1 cellular context compared by ENCODE assay signal in genomic region chr2:219552382-219553167, GRCh38.
TF ChIP-seq lines count a peak whose summit lies in the region.

No MANE protein-coding gene starts in this region.

TF ChIP-seq in HEK293, 187 proteins besides CTCF, POLR2A, EP300 and RAD21 (continued from another document and continues in another):
- TF ChIP-seq ZNF311 (tag by site-specific recombination; IDR thresholded peaks at IDR 0.05; ENCODE audit: borderline replicate concordance) (no peak), ZNF837 (tag by site-specific recombination; IDR thresholded peaks at IDR 0.05) (no peak), HOXC10 (CRISPR knock-in tag; IDR thresholded peaks at IDR 0.05) (0 out of 2 replicates have a peak, but pooled peaks have one; percentile 70), REPIN1 (tag by site-specific recombination; IDR thresholded peaks at IDR 0.05; ENCODE audit: low read depth) (no peak), SALL2 (tag by site-specific recombination; IDR thresholded peaks at IDR 0.05; ENCODE audit: borderline replicate concordance) (no peak), GLIS2 (tag by site-specific recombination; IDR thresholded peaks at IDR 0.05) (no peak), ZSCAN5A (tag by site-specific recombination; IDR thresholded peaks at IDR 0.05) (no peak), ZBTB11 (tag by site-specific recombination; conservative IDR thresholded peaks at IDR 0.05; ENCODE audit: low read depth) (0 out of 2 replicates have a peak, but pooled peaks have one; percentile 1), ZNF518A (tag by site-specific recombination; conservative IDR thresholded peaks at IDR 0.05; ENCODE audit: low read depth) (no peak), ZNF121 (tag by site-specific recombination; IDR thresholded peaks at IDR 0.05) (no peak), ZFP69B (tag by site-specific recombination; IDR thresholded peaks at IDR 0.05) (no peak), ZSCAN4 (tag by site-specific recombination; IDR thresholded peaks at IDR 0.05) (no peak), ZNF629 (tag by site-specific recombination; IDR thresholded peaks at IDR 0.05) (no peak), ZNF239 (tag by site-specific recombination; IDR thresholded peaks at IDR 0.05) (no peak), GLIS1 (tag by site-specific recombination; IDR thresholded peaks at IDR 0.05) (0 out of 2 replicates have a peak, but pooled peaks have one; percentile 17), ZSCAN18 (tag by site-specific recombination; IDR thresholded peaks at IDR 0.05) (no peak), ZBTB6 (tag by site-specific recombination; IDR thresholded peaks at IDR 0.05) (no peak), SP7 (tag by site-specific recombination; IDR thresholded peaks at IDR 0.05) (peak; percentile 48; the same call in 1 of the 2 replicates), ZNF785 (tag by site-specific recombination; IDR thresholded peaks at IDR 0.05) (no peak), BCL11A (tag by site-specific recombination; IDR thresholded peaks at IDR 0.05; ENCODE audit: low read depth) (no peak), ZNF280D (tag by site-specific recombination; IDR thresholded peaks at IDR 0.05) (no peak), ZNF2 (tag by site-specific recombination; IDR thresholded peaks at IDR 0.05) (no peak), ZNF157 (tag by site-specific recombination; IDR thresholded peaks at IDR 0.05) (no peak), WT1 (tag by site-specific recombination; IDR thresholded peaks at IDR 0.05) (no peak), PATZ1 (tag by site-specific recombination; IDR thresholded peaks at IDR 0.05) (peak; percentile 49; the same call in 1 of the 2 replicates), ZNF449 (tag by site-specific recombination; IDR thresholded peaks at IDR 0.05) (no peak), KLF9 (tag by site-specific recombination; IDR thresholded peaks at IDR 0.05; ENCODE audit: low read depth) (peak; percentile 100), SP2 (tag by site-specific recombination; IDR thresholded peaks at IDR 0.05) (peak; percentile 81), HIC1 (tag by site-specific recombination; IDR thresholded peaks at IDR 0.05) (no peak), ZNF214 (tag by site-specific recombination; IDR thresholded peaks at IDR 0.05; ENCODE audit: borderline replicate concordance) (no peak), ZSCAN30 (tag by site-specific recombination; IDR thresholded peaks at IDR 0.05) (no peak), ZNF658 (tag by site-specific recombination; IDR thresholded peaks at IDR 0.05) (no peak), ZNF747 (tag by site-specific recombination; IDR thresholded peaks at IDR 0.05) (no peak), ZNF571 (tag by site-specific recombination; IDR thresholded peaks at IDR 0.05) (no peak)
